ENCODE assay signal across 31 cellular contexts in genomic region chr17:22506231-22506630, GRCh38.
"Had no signal": no experiment of that assay in that cellular context is flagged by ENCODE, and none has a peak within 500 bp of the region (broad histone marks: within the 10 kb centered on the region; RNA-seq: fewer than 3 reads in every experiment).

No MANE protein-coding gene starts in this region.

- H3K36me3 ChIP-seq: adrenal gland, brain microvascular endothelial cell, breast epithelium had no signal

- DNase-seq: activated B cell treated with CpG ODN at 0.5 μM for 24 hours; activated CD4-positive, alpha-beta memory T cell treated with anti-CD3 and anti-CD28 coated beads for 36 hours; activated CD4-positive, alpha-beta T cell treated with anti-CD3 and anti-CD28 coated beads for 4 hours; activated CD4-positive, alpha-beta T cell treated with anti-CD3 and anti-CD28 coated beads, Interleukin-2, amount 10 ng/mL, durations not matched to agents 24 days and 14 days; activated CD4-positive, alpha-beta T cell treated with anti-CD3 and anti-CD28 coated beads, Interleukin-2, amount 50 U/mL, for 1 hour; activated CD4-positive, alpha-beta T cell treated with anti-CD3 and anti-CD28 coated beads, Interleukin-2, amount 50 U/mL, for 4 hours; activated CD4-positive, CD25-positive, alpha-beta regulatory T cell treated with anti-CD3 and anti-CD28 coated beads, Interleukin-2, amount 50 U/mL, for 72 hours; activated CD8-positive, alpha-beta memory T cell treated with anti-CD3 and anti-CD28 coated beads, Interleukin-2, amount 50 U/mL, for 4 hours; activated CD8-positive, alpha-beta T cell treated with anti-CD3 and anti-CD28 coated beads for 36 hours; activated effector memory CD4-positive, alpha-beta T cell treated with anti-CD3 and anti-CD28 coated beads, Interleukin-2, amount 50 U/mL, for 16 hours; activated gamma-delta T cell treated with Interleukin-2 at 50 U/mL for 16 hours; activated naive CD4-positive, alpha-beta T cell; activated naive CD4-positive, alpha-beta T cell treated with anti-CD3 and anti-CD28 coated beads for 36 hours; activated naive CD8-positive, alpha-beta T cell treated with anti-CD3 and anti-CD28 coated beads for 36 hours; activated T-cell treated with anti-CD3 and anti-CD28 coated beads for 4 hours; activated T-cell treated with anti-CD3 and anti-CD28 coated beads, Interleukin-2, amount 50 U/mL, for 1 hour; activated T-cell treated with anti-CD3 and anti-CD28 coated beads, Interleukin-2, amount 50 U/mL, for 4 hours; activated T-cell treated with anti-CD3 and anti-CD28 coated beads, Interleukin-2, amount 50 U/mL, for 72 hours; adrenal gland; amniotic stem cell; aorta; body of pancreas; brain microvascular endothelial cell; central memory CD4-positive, alpha-beta T cell; T-helper 1 cell; T-helper 2 cell; T-helper 9 cell had no signal

- H3K9me3 ChIP-seq: adrenal gland had no signal

- ATAC-seq: activated CD8-positive, alpha-beta T cell treated with anti-CD3 and anti-CD28 coated beads for 36 hours; activated naive CD4-positive, alpha-beta T cell treated with anti-CD3 and anti-CD28 coated beads, Interleukin-2, amount 50 U/mL, for 72 hours; activated T-cell treated with anti-CD3 and anti-CD28 coated beads, Interleukin-2, amount 50 U/mL, for 4 hours; activated T-cell treated with anti-CD3 and anti-CD28 coated beads, Interleukin-2, amount 50 U/mL, for 72 hours; activated T-helper 17 cell treated with anti-CD3 and anti-CD28 coated beads, Interleukin-2, amount 50 U/mL, for 72 hours; body of pancreas had no signal

- H3K4me1 ChIP-seq: adrenal gland, body of pancreas, breast epithelium had no signal

- H3K4me3 ChIP-seq: adrenal gland, body of pancreas, breast epithelium had no signal

- H3K27me3 ChIP-seq: adrenal gland, body of pancreas, brain microvascular endothelial cell, breast epithelium had no signal

- H3K27ac ChIP-seq: adrenal gland, body of pancreas, brain microvascular endothelial cell, breast epithelium, VCaP had no signal
